In the genomic region with DNA sequence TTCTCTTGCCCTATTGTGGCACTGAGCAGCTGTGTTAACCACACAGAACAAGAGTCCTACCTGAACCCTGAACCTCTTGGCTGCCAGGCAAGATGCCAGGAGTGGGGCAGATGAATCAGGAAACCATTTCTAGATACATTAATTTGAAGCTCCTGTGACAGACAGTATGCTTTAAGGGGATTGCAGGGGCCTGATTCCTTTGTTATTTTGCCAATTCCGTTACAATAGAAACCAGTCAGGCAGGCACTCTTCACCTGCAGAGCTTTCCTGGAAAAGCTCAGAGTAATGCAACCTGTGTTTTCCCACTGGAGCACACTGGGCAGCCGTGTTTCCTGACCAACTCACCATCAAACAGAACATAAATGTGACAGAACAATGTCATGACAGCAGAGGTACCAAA, we compare ENCODE assay signal across 16 cellular contexts.
"Had no signal": no experiment of that assay in that cellular context is flagged by ENCODE, and none has a peak within 500 bp of the region (broad histone marks: within the 10 kb centered on the region; RNA-seq: fewer than 3 reads in every experiment).

No MANE protein-coding gene starts in this region.

- H3K4me1 ChIP-seq: foreskin keratinocyte, thyroid gland had no signal

- H3K36me3 ChIP-seq: brain microvascular endothelial cell, neutrophil, thyroid gland had no signal

- H3K4me3 ChIP-seq: thyroid gland had no signal

- DNase-seq: activated B cell treated with CpG ODN at 0.5 μM for 24 hours; activated CD4-positive, alpha-beta T cell treated with anti-CD3 and anti-CD28 coated beads for 48 hours; activated CD8-positive, alpha-beta memory T cell treated with anti-CD3 and anti-CD28 coated beads, Interleukin-2, amount 50 U/mL, for 48 hours; activated naive CD4-positive, alpha-beta T cell; anterior cingulate cortex; brain microvascular endothelial cell; effector memory CD4-positive, alpha-beta T cell; foreskin keratinocyte; glutamatergic neuron; hypothalamus; kidney glomerular epithelial cell; mesenchymal stem cell; natural killer cell; thyroid gland had no signal

- H3K9me3 ChIP-seq: neutrophil, thyroid gland had no signal

- ATAC-seq: foreskin keratinocyte; natural killer cell; stimulated activated effector memory CD8-positive, alpha-beta T cell treated with anti-CD3 and anti-CD28 coated beads, Interleukin-12 subunit alpha, Interleukin-12 subunit beta, amount 100 ng/mL, for 72 hours had no signal

- H3K27me3 ChIP-seq: brain microvascular endothelial cell, foreskin keratinocyte, neutrophil, thyroid gland had no signal

- H3K27ac ChIP-seq: brain microvascular endothelial cell, foreskin keratinocyte, neutrophil, thyroid gland had no signal
